11 cellular contexts compared by ENCODE assay signal in the genomic region with DNA sequence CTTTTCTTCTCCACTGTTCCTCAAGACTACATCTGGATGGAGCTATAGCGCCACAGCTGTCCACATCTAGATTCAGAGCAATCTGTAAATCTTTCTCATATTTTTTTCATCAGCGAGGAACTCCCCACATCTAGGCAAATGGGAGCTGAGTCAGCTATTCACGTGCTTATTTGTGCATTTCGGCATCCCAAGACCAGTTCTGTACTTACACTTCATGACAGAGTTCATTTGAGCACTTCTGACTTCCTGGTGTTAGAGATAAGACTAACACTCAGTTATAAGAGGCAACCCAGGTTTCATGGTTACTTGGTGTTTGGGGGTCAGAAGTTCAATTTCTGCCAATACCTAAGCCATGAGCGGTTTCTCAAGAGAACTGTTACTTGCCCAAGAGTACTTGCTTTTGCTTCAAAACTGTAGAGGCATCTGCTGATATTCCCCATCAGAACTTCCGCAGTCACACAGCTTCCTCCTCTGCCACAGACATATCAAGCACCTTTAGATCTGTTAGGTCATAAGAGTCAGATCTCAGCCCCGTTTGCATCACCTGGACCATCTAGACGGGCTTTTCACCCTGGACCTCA. TPM values are rescaled to one million over a fixed set of nuclear protein-coding genes. Genes with fewer than 3 reads are reported as not detected.
A peak's percentile ranks its signal among the peaks of the same experiment; 100 is the strongest.
DNase-seq lines count a peak whose midpoint lies in the region; ATAC-seq, FAIRE-seq and TF ChIP-seq lines count a peak whose summit lies in the region.
"Had no signal": no experiment of that assay in that cellular context is flagged by ENCODE, and none has a peak within 500 bp of the region (broad histone marks: within the 10 kb centered on the region; RNA-seq: fewer than 3 reads in every experiment).

No MANE protein-coding gene starts in this region.

- no peak overlapping the region for H3K18ac ChIP-seq in mesendoderm (ENCODE audit: low read length)

- CTCF ChIA-PET in RWPE1 (lab: Yijun Ruan, JAX), result interaction anchor here (0.7 kb wide), 1 partner anchor 169 kb away, joined by 3 read pairs; no protein-coding TSS in a partner anchor

- H3K9ac ChIP-seq in mesendoderm (ENCODE audit: low read length), result no peak overlapping the region
- H3K9ac ChIP-seq: BLaER1 treated with 17β-estradiol and CSF1 and Interleukin-3, amounts not matched to agents 10 nM and 100 nM had no signal

- H3K4me2 ChIP-seq in mesendoderm (ENCODE audit: low read length), result no peak overlapping the region
- H3K4me2 ChIP-seq: BLaER1 treated with 17β-estradiol and CSF1 and Interleukin-3, amounts not matched to agents 10 nM and 100 nM had no signal

- H3K4me3 ChIP-seq in fibroblast of the aortic adventitia (ENCODE audit: low read depth, low read length) (no peak overlapping the region), upper lobe of right lung (no peak overlapping the region), mesendoderm (ENCODE audit: low read length) (no peak overlapping the region)
- H3K4me3 ChIP-seq: BLaER1 treated with 17β-estradiol and CSF1 and Interleukin-3, amounts not matched to agents 10 nM and 100 nM had no signal

- H3K27ac ChIP-seq in upper lobe of right lung, result no peak overlapping the region
- no peak overlapping the region for H3K27ac ChIP-seq in RWPE1
- no peak overlapping the region for H3K27ac ChIP-seq in mesendoderm (ENCODE audit: low read depth, low read length)
- H3K27ac ChIP-seq: BLaER1 treated with 17β-estradiol and CSF1 and Interleukin-3, amounts not matched to agents 10 nM and 100 nM had no signal

- no peak overlapping the region for H4K5ac ChIP-seq in mesendoderm (ENCODE audit: low read length)

- no peak overlapping the region for H3K23ac ChIP-seq in mesendoderm (ENCODE audit: low read length)

- H2AK5ac ChIP-seq in mesendoderm (ENCODE audit: low read length), result no peak overlapping the region

- no peaks in the 10 kb centered on the region for H3K9me3 ChIP-seq in upper lobe of right lung

- no peak overlapping the region for H3K4ac ChIP-seq in mesendoderm (ENCODE audit: low read depth, low read length)

- no peaks in the 10 kb centered on the region for H3K4me1 ChIP-seq in upper lobe of right lung
- no peaks in the 10 kb centered on the region for H3K4me1 ChIP-seq in mesendoderm (ENCODE audit: control insufficient read depth, low read depth, low read length)
- H3K4me1 ChIP-seq: BLaER1 treated with 17β-estradiol and CSF1 and Interleukin-3, amounts not matched to agents 10 nM and 100 nM had no signal

- no peak overlapping the region for H2BK5ac ChIP-seq in mesendoderm (ENCODE audit: low read length)

- intact Hi-C loops in upper lobe of right lung (cut with DNase I), result no loop called here

- no peaks in the 10 kb centered on the region for H3K79me2 ChIP-seq in mesendoderm (ENCODE audit: control insufficient read depth, insufficient read depth, low read length)

- H4K8ac ChIP-seq in mesendoderm (ENCODE audit: low read depth, low read length), result no peak overlapping the region

- DNase-seq in LHCN-M2 (ENCODE audit: low read depth) (peak; percentile 2), SKM-1 treated with dmso at 0.1 percent for 144 hours (lab: John Stamatoyannopoulos, UW; ENCODE audit: unreplicated experiment) (peak; percentile 100), fibroblast of the aortic adventitia (ENCODE audit: low read depth) (peak; percentile 9), upper lobe of right lung (no peak), frontal cortex (ENCODE audit: low spot score in 2 of 2) (no peak), RWPE1 (ENCODE audit: low spot score) (no peak), mesendoderm (no peak)
- DNase-seq: NCI-H1417 treated with DMSO at 0.1 percent for 48 hours, NCI-H2029, NCI-H524 had no signal

- no peak for FAIRE-seq in frontal cortex (lab: Jason Lieb, UNC)

- POLR2A ChIA-PET in RWPE1 (lab: Yijun Ruan, JAX; ENCODE audit: low non-redundant PET), result no interaction called here

- no peak overlapping the region for H3K56ac ChIP-seq in mesendoderm (ENCODE audit: low read length)

- H2BK15ac ChIP-seq in mesendoderm (replicated peaks; ENCODE audit: low read depth), result no peak overlapping the region

- no peaks in the 10 kb centered on the region for H3K27me3 ChIP-seq in upper lobe of right lung
- H3K27me3 ChIP-seq in mesendoderm (ENCODE audit: insufficient read depth, low read length, poor library complexity), result no peaks in the 10 kb centered on the region
- H3K27me3 ChIP-seq: BLaER1 treated with 17β-estradiol and CSF1 and Interleukin-3, amounts not matched to agents 10 nM and 100 nM had no signal

- no peak overlapping the region for H2BK120ac ChIP-seq in mesendoderm (ENCODE audit: low read depth, low read length)

- TF ChIP-seq CTCF in fibroblast of the aortic adventitia (IDR thresholded peaks at IDR 0.05; ENCODE audit: insufficient read depth, low read length) (no peak), upper lobe of right lung (IDR thresholded peaks at IDR 0.05) (no peak), RWPE1 (conservative IDR thresholded peaks at IDR 0.05; ENCODE audit: low read depth) (no peak)

- no peaks in the 10 kb centered on the region for H3K79me1 ChIP-seq in mesendoderm (ENCODE audit: low read length)

- H3K36me3 ChIP-seq in upper lobe of right lung (no peaks in the 10 kb centered on the region), mesendoderm (ENCODE audit: control insufficient read depth, insufficient read depth, low read length) (no peaks in the 10 kb centered on the region)
- H3K36me3 ChIP-seq: BLaER1 treated with 17β-estradiol and CSF1 and Interleukin-3, amounts not matched to agents 10 nM and 100 nM had no signal

- peak; percentile 87 for ATAC-seq in upper lobe of right lung

- WGBS in mesendoderm (ENCODE audit: extremely low coverage, insufficient coverage, low lambda C conversion rate), result no CpG with 5 or more reads among the region's 8 CpGs

RNA-seq across cellular contexts. Expression of a gene that starts 24.1 kb away (rescaled TPM):
- total RNA-seq in LHCN-M2 (2014; rRNA removed) (61.0 and 61.4 TPM in 2 replicates), fibroblast of the aortic adventitia (ENCODE audit: low replicate concordance) (25.2 and 54.7 TPM in 2 replicates), upper lobe of right lung (53.1 TPM), frontal cortex (37.9 TPM)
- 16.2 TPM for polyA plus RNA-seq in LHCN-M2 (2012)
- 47.8 TPM for polyA plus RNA-seq in mesendoderm (2013, experiment 1 of 2)
- 49.1 TPM for polyA plus RNA-seq in mesendoderm (2013, experiment 2 of 2)

Comparison
In these comparisons a context has a peak if more than half of its experiments do, and no peak if none do; other contexts are left out.
1. DNase-seq: peak in LHCN-M2 (single experiment), SKM-1 treated with dmso at 0.1 percent for 144 hours (single experiment) and fibroblast of the aortic adventitia (single experiment); none in upper lobe of right lung (single experiment), frontal cortex (0 of 2), RWPE1 (single experiment) and mesendoderm (single experiment).